ENCODE assay signal across 15 cellular contexts in the genomic region with DNA sequence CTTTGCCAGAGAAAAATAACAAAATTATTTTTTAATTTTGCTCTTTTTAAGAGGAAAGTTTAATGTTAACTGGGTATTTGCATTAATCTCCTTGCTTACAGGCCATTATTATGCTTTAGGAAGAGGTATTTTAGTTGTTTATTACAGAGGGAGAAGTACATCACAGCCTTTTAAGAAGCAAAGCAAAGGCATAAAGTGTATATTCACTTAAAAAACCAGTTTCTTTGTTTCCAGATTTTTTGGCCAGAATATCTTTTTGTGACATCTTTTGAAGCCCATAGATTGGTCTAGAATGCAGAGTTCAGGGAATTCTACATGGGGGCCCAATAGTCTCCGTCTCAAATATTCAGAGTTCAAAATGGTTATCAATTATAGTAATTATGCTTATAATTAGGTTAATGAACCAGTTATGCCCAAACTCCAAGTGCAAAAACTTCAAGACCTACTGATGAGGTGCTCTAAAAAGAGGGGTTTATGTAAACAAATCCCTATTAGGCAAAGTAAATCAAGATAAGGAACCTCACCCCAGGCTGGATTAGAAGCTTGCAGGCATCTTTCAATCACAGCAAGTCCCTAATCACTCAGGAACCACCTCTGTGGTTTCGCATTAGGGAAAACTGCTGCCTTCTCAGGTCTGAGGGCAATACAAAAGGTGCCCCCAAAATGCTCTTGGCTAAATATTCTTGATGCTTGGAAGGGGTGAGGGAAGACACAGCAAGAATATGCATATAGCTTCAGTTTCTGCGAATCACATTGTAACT. TPM values are rescaled to one million over a fixed set of nuclear protein-coding genes. Genes with fewer than 3 reads are reported as not detected.
DNase-seq lines count a peak whose midpoint lies in the region; TF ChIP-seq lines count a peak whose summit lies in the region.
"Had no signal": no experiment of that assay in that cellular context is flagged by ENCODE, and none has a peak within 500 bp of the region (broad histone marks: within the 10 kb centered on the region; RNA-seq: fewer than 3 reads in every experiment).

No MANE protein-coding gene starts in this region.

- no peaks in the 10 kb centered on the region for H3K9me3 ChIP-seq in iPS-20b (ENCODE audit: insufficient read depth, low read depth, low read length)
- H3K9me3 ChIP-seq in smooth muscle cell (replicated peaks; ENCODE audit: low read depth), result no peaks in the 10 kb centered on the region
- H3K9me3 ChIP-seq: upper lobe of left lung had no signal

- intact Hi-C loops in posterior vena cava (cut with DNase I), result no loop called here

- H3K9ac ChIP-seq in iPS-20b (ENCODE audit: low read depth, low read length) (peak overlapping the region; percentile 45; the same call in 1 of the 2 replicates), smooth muscle cell (ENCODE audit: low read depth) (no peak overlapping the region)

- no peak overlapping the region for H3K27ac ChIP-seq in iPS-20b (ENCODE audit: low read length)
- H3K27ac ChIP-seq in smooth muscle cell (ENCODE audit: low read depth), result no peak overlapping the region

- H3K4me3 ChIP-seq in iPS-20b (ENCODE audit: low read length) (peak overlapping the region; percentile 97), smooth muscle cell (peak overlapping the region; percentile 69)

- no peak for TF ChIP-seq CTCF in smooth muscle cell (IDR thresholded peaks at IDR 0.05; ENCODE audit: borderline replicate concordance, insufficient read depth, poor library complexity, severe bottlenecking)

- H4K20me1 ChIP-seq in smooth muscle cell (ENCODE audit: low read depth), result no peaks in the 10 kb centered on the region

- TF ChIP-seq POLR2A in erythroblast (IDR thresholded peaks at IDR 0.05; ENCODE audit: low read length), result no peak

- peak overlapping the region; percentile 90 for H3K4me2 ChIP-seq in smooth muscle cell

- H3K36me3 ChIP-seq in iPS-20b (ENCODE audit: insufficient read depth, low read depth, low read length) (no peaks in the 10 kb centered on the region), smooth muscle cell (ENCODE audit: low read depth) (no peaks in the 10 kb centered on the region)
- H3K36me3 ChIP-seq: upper lobe of left lung had no signal

- H2AFZ ChIP-seq in smooth muscle cell (ENCODE audit: low read depth), result no peak overlapping the region

- DNase-seq in NCI-H345 (lab: John Stamatoyannopoulos, UW), result peak; percentile 21
- DNase-seq in NCI-H345 treated with DMSO at 0.1 percent for 48 hours (lab: John Stamatoyannopoulos, UW; ENCODE audit: unreplicated experiment), result no peak
- peak; percentile 17 for DNase-seq in RPMI8226
- DNase-seq in smooth muscle cell (lab: John Stamatoyannopoulos, UW; ENCODE audit: unreplicated experiment), result no peak
- no peak for DNase-seq in posterior vena cava (ENCODE audit: low spot score)
- no peak for DNase-seq in UCSD-AML1 (lab: John Stamatoyannopoulos, UW; ENCODE audit: unreplicated experiment)
- DNase-seq in erythroblast (lab: John Stamatoyannopoulos, UW), result no peak
- DNase-seq: activated CD8-positive, alpha-beta memory T cell treated with anti-CD3 and anti-CD28 coated beads for 24 hours; activated naive CD8-positive, alpha-beta T cell treated with anti-CD3 and anti-CD28 coated beads, Interleukin-2, amount 50 U/mL, for 24 hours; DMS79 treated with DMSO at 0.1 percent for 48 hours; upper lobe of left lung had no signal

- peaks cover 24% of the 10 kb centered on the region for H3F3A ChIP-seq in smooth muscle cell (ENCODE audit: low read depth)

- whole genome bisulfite sequencing in smooth muscle cell (ENCODE audit: low lambda C conversion rate), result 52% methylated on average over 3 of the region's 3 CpGs

- no peaks in the 10 kb centered on the region for H3K79me2 ChIP-seq in smooth muscle cell (ENCODE audit: low read depth)

- peaks cover 29% of the 10 kb centered on the region for H3K4me1 ChIP-seq in iPS-20b (ENCODE audit: insufficient read depth, low read length)
- peaks cover 30% of the 10 kb centered on the region for H3K4me1 ChIP-seq in smooth muscle cell (ENCODE audit: low read depth)

- peaks cover 25% of the 10 kb centered on the region; the same call in 1 of the 2 replicates for H3K27me3 ChIP-seq in iPS-20b (ENCODE audit: insufficient read depth, low read length)
- peaks cover 4% of the 10 kb centered on the region for H3K27me3 ChIP-seq in smooth muscle cell (ENCODE audit: low read depth)
- H3K27me3 ChIP-seq: upper lobe of left lung had no signal

RNA-seq across cellular contexts. Expression of a gene that starts 1.4 kb away (rescaled TPM):
- 0.18 and 0.72 TPM in 2 replicates for total RNA-seq in smooth muscle cell
- polyA plus RNA-seq in smooth muscle cell, result 0.08 and 0.64 TPM in 2 replicates
- total RNA-seq in posterior vena cava, result under 1 TPM; 0.14 to 0.37 TPM
- total RNA-seq: endothelial cell of umbilical vein; osteocyte; T-helper 1 cell treated with Interleukin-12 subunit alpha and Interleukin-12 subunit beta and Interleukin-4 antibody, amounts not matched to agents 30 ng/mL and 1 ng/mL, for 36 hours had no signal
- polyA plus RNA-seq: endothelial cell of umbilical vein had no signal

Comparison
In these comparisons a context has a peak if more than half of its experiments do, and no peak if none do; other contexts are left out.
1. DNase-seq: peak in NCI-H345 (single experiment) and RPMI8226 (single experiment); none in NCI-H345 treated with DMSO at 0.1 percent for 48 hours (single experiment), smooth muscle cell (single experiment), posterior vena cava (single experiment), UCSD-AML1 (single experiment) and erythroblast (0 of 2).